17 cellular contexts compared by ENCODE assay signal in genomic region chr5:168592014-168592368, GRCh38. TPM values are rescaled to one million over a fixed set of nuclear protein-coding genes. Genes with fewer than 3 reads are reported as not detected.
A peak's percentile ranks its signal among the peaks of the same experiment; 100 is the strongest.
DNase-seq lines count a peak whose midpoint lies in the region; ATAC-seq and TF ChIP-seq lines count a peak whose summit lies in the region.
"Had no signal": no experiment of that assay in that cellular context is flagged by ENCODE, and none has a peak within 500 bp of the region (broad histone marks: within the 10 kb centered on the region; RNA-seq: fewer than 3 reads in every experiment).

No MANE protein-coding gene starts in this region.

- peak; percentile 67 for DNase-seq in AG20443 (ENCODE audit: low spot score)
- peak; percentile 30 for DNase-seq in LoVo (ENCODE audit: low spot score)
- DNase-seq in epithelial cell of esophagus (ENCODE audit: low read depth), result peak; percentile 50
- DNase-seq in cerebellum (ENCODE audit: low spot score), result no peak
- DNase-seq in C1 segment of cervical spinal cord (lab: John Stamatoyannopoulos, UW), result no peak
- no peak for DNase-seq in endothelial cell (ENCODE audit: low spot score)
- DNase-seq in natural killer cell treated with Interleukin-12 subunit alpha and Interleukin-12 subunit beta and Interleukin-15 and Interleukin-18, amount 100 ng/mL, for 72 hours (ENCODE audit: low spot score), result no peak
- DNase-seq: GDM1; midbrain; posterior cingulate gyrus; stimulated activated CD4-positive, alpha-beta T cell treated with anti-CD3 and anti-CD28 coated beads, Interleukin-4, amount 100 ng/mL, for 24 hours; T-helper 17 cell had no signal

- H3K36me3 ChIP-seq in mucosa of rectum (ENCODE audit: control insufficient read depth in 2 of 2, insufficient read depth in 2 of 2, low read length in 2 of 2), result no peaks in the 10 kb centered on the region
- H3K36me3 ChIP-seq: ascending aorta had no signal

- H3K9me3 ChIP-seq in mucosa of rectum (ENCODE audit: control insufficient read depth in 2 of 2, low read length in 2 of 2), result no peaks in the 10 kb centered on the region
- H3K9me3 ChIP-seq: ascending aorta had no signal

- no peaks in the 10 kb centered on the region for H3K36me3 Mint-ChIP-seq in endothelial cell (ENCODE audit: low read depth, unreplicated experiment)
- H3K36me3 Mint-ChIP-seq in natural killer cell treated with Interleukin-12 subunit alpha and Interleukin-12 subunit beta and Interleukin-15 and Interleukin-18, amount 100 ng/mL, for 72 hours, result peaks cover 4% of the 10 kb centered on the region
- H3K36me3 Mint-ChIP-seq: stimulated activated memory B cell treated with anti-CD40 and anti-IgM and Interleukin-4, amounts not matched to agents 10 μg/mL and 1 μg/mL and 100 μg/mL, for 72 hours had no signal

- ATAC-seq in natural killer cell treated with Interleukin-12 subunit alpha and Interleukin-12 subunit beta and Interleukin-15 and Interleukin-18, amount 100 ng/mL, for 72 hours, result no peak
- ATAC-seq: activated T-helper 17 cell treated with anti-CD3 and anti-CD28 coated beads, Interleukin-2, amount 50 U/mL, for 72 hours; stimulated activated memory B cell treated with anti-CD40 and anti-IgM and Interleukin-4, amounts not matched to agents 10 μg/mL and 1 μg/mL and 100 μg/mL, for 72 hours; T-helper 17 cell had no signal

- H3K9ac ChIP-seq in mucosa of rectum (ENCODE audit: low read depth in 1 of 2, low read length in 2 of 2), result peak overlapping the region in 1 of 2 donors; percentile 28

- H3K27ac Mint-ChIP-seq in endothelial cell (ENCODE audit: unreplicated experiment), result no peak overlapping the region
- no peak overlapping the region for H3K27ac Mint-ChIP-seq in natural killer cell treated with Interleukin-12 subunit alpha and Interleukin-12 subunit beta and Interleukin-15 and Interleukin-18, amount 100 ng/mL, for 72 hours
- H3K27ac Mint-ChIP-seq: activated CD4-positive, alpha-beta T cell treated with anti-CD3 and anti-CD28 coated beads, Interleukin-2, amount 10 ng/mL, durations not matched to agents 24 days and 14 days; activated T-helper 17 cell treated with anti-CD3 and anti-CD28 coated beads, Interleukin-2, amount 50 U/mL, for 72 hours; stimulated activated memory B cell treated with anti-CD40 and anti-IgM and Interleukin-4, amounts not matched to agents 10 μg/mL and 1 μg/mL and 100 μg/mL, for 72 hours; T-helper 17 cell had no signal

- peak overlapping the region; percentile 81 to 83 for H3K27ac ChIP-seq in mucosa of rectum (ENCODE audit: low read depth in 2 of 2, low read length in 2 of 2)
- H3K27ac ChIP-seq: ascending aorta had no signal

- no peaks in the 10 kb centered on the region for H3K4me1 Mint-ChIP-seq in endothelial cell (ENCODE audit: unreplicated experiment)
- no peaks in the 10 kb centered on the region for H3K4me1 Mint-ChIP-seq in natural killer cell treated with Interleukin-12 subunit alpha and Interleukin-12 subunit beta and Interleukin-15 and Interleukin-18, amount 100 ng/mL, for 72 hours (ENCODE audit: low read depth in 2 of 2)
- H3K4me1 Mint-ChIP-seq: activated CD4-positive, alpha-beta T cell treated with anti-CD3 and anti-CD28 coated beads, Interleukin-2, amount 10 ng/mL, durations not matched to agents 24 days and 14 days; activated T-helper 17 cell treated with anti-CD3 and anti-CD28 coated beads, Interleukin-2, amount 50 U/mL, for 72 hours; stimulated activated memory B cell treated with anti-CD40 and anti-IgM and Interleukin-4, amounts not matched to agents 10 μg/mL and 1 μg/mL and 100 μg/mL, for 72 hours; T-helper 17 cell had no signal

- no peak overlapping the region for H3K4me3 Mint-ChIP-seq in endothelial cell (ENCODE audit: unreplicated experiment)
- H3K4me3 Mint-ChIP-seq in natural killer cell treated with Interleukin-12 subunit alpha and Interleukin-12 subunit beta and Interleukin-15 and Interleukin-18, amount 100 ng/mL, for 72 hours, result no peak overlapping the region
- H3K4me3 Mint-ChIP-seq: activated CD4-positive, alpha-beta T cell treated with anti-CD3 and anti-CD28 coated beads, Interleukin-2, amount 10 ng/mL, durations not matched to agents 24 days and 14 days; activated T-helper 17 cell treated with anti-CD3 and anti-CD28 coated beads, Interleukin-2, amount 50 U/mL, for 72 hours; stimulated activated memory B cell treated with anti-CD40 and anti-IgM and Interleukin-4, amounts not matched to agents 10 μg/mL and 1 μg/mL and 100 μg/mL, for 72 hours; T-helper 17 cell had no signal

- no peaks in the 10 kb centered on the region for H3K27me3 ChIP-seq in mucosa of rectum (ENCODE audit: control insufficient read depth in 2 of 2, insufficient read depth in 2 of 2, low read length in 2 of 2)
- H3K27me3 ChIP-seq: ascending aorta had no signal

- peaks cover 20 to 28% of the 10 kb centered on the region in 2 donors for H3K4me1 ChIP-seq in mucosa of rectum (ENCODE audit: control insufficient read depth in 2 of 2, insufficient read depth in 2 of 2, low read length in 2 of 2)
- H3K4me1 ChIP-seq: ascending aorta had no signal

- H3K27me3 Mint-ChIP-seq in endothelial cell (ENCODE audit: unreplicated experiment), result peaks cover 2% of the 10 kb centered on the region
- H3K27me3 Mint-ChIP-seq in natural killer cell treated with Interleukin-12 subunit alpha and Interleukin-12 subunit beta and Interleukin-15 and Interleukin-18, amount 100 ng/mL, for 72 hours, result peaks cover 22 to 43% of the 10 kb centered on the region in 2 donors

- H3K4me3 ChIP-seq in epithelial cell of esophagus (ENCODE audit: low read length) (no peak overlapping the region), mucosa of rectum (ENCODE audit: low read length in 2 of 2) (peak overlapping the region in 1 of 2 donors; percentile 41)
- H3K4me3 ChIP-seq: ascending aorta had no signal

- TF ChIP-seq CTCF in epithelial cell of esophagus (IDR thresholded peaks at IDR 0.05; ENCODE audit: insufficient read depth, low read depth, low read length, missing control alignments), result no peak
- no peak for TF ChIP-seq CTCF in endothelial cell (IDR thresholded peaks at IDR 0.05; ENCODE audit: unreplicated experiment)

- H3K9me3 Mint-ChIP-seq in endothelial cell (ENCODE audit: unreplicated experiment), result no peaks in the 10 kb centered on the region
- H3K9me3 Mint-ChIP-seq in natural killer cell treated with Interleukin-12 subunit alpha and Interleukin-12 subunit beta and Interleukin-15 and Interleukin-18, amount 100 ng/mL, for 72 hours, result no peaks in the 10 kb centered on the region
- H3K9me3 Mint-ChIP-seq: stimulated activated memory B cell treated with anti-CD40 and anti-IgM and Interleukin-4, amounts not matched to agents 10 μg/mL and 1 μg/mL and 100 μg/mL, for 72 hours had no signal

RNA-seq across cellular contexts. Expression of gene PANK3, which starts 12.8 kb away (rescaled TPM):
- total RNA-seq in cerebellum, result 162 TPM
- total RNA-seq in endothelial cell (ENCODE audit: unreplicated experiment), result 103 TPM
- total RNA-seq in natural killer cell treated with Interleukin-12 subunit alpha and Interleukin-12 subunit beta and Interleukin-15 and Interleukin-18, amount 100 ng/mL, for 72 hours, result 10 to 100 TPM; 71.1 to 75.2 TPM

Comparison
In these comparisons a context has a peak if more than half of its experiments do, and no peak if none do; other contexts are left out.
1. DNase-seq: peak in AG20443 (single experiment), LoVo (single experiment) and epithelial cell of esophagus (single experiment); none in cerebellum (single experiment), C1 segment of cervical spinal cord (0 of 14), endothelial cell (single experiment) and natural killer cell treated with Interleukin-12 subunit alpha and Interleukin-12 subunit beta and Interleukin-15 and Interleukin-18, amount 100 ng/mL, for 72 hours (single experiment).